8 cellular contexts compared by ENCODE assay signal in genomic region chr13:107373551-107373950, GRCh38.
A peak's percentile ranks its signal among the peaks of the same experiment; 100 is the strongest.
DNase-seq lines count a peak whose midpoint lies in the region; ATAC-seq and TF ChIP-seq lines count a peak whose summit lies in the region.

No MANE protein-coding gene starts in this region.

- ATAC-seq in left colon (no peak), HG03432 (IDR thresholded peaks at IDR 0.05; ENCODE audit: unreplicated experiment) (no peak)

- peaks cover 3% of the 10 kb centered on the region for H3K79me2 ChIP-seq in osteoblast (ENCODE audit: insufficient read depth, low read length)

- peak overlapping the region; percentile 3 for H2AFZ ChIP-seq in osteoblast (ENCODE audit: low read length)

- H3K4me3 ChIP-seq in GM12864 (ENCODE audit: low read depth, low read length) (no peak overlapping the region), coronary artery (no peak overlapping the region), osteoblast (ENCODE audit: insufficient read depth, low read length) (no peak overlapping the region)
- no peak overlapping the region for H3K4me3 ChIP-seq in effector memory CD4-positive, alpha-beta T cell (ENCODE audit: insufficient read depth, low read depth, low read length, poor library complexity, severe bottlenecking)

- H3K27ac ChIP-seq in coronary artery: no peak overlapping the region
- no peak overlapping the region for H3K27ac ChIP-seq in osteoblast (ENCODE audit: low read depth, low read length)
- no peak overlapping the region for H3K27ac ChIP-seq in effector memory CD4-positive, alpha-beta T cell (ENCODE audit: insufficient read depth, low read length, poor library complexity, severe bottlenecking)

- DNase-seq in GM12864 (ENCODE audit: low read depth) (no peak), NCI-H2227 (lab: John Stamatoyannopoulos, UW; ENCODE audit: unreplicated experiment) (peak; percentile 22), coronary artery (ENCODE audit: low spot score) (no peak), osteoblast (ENCODE audit: insufficient read length, low spot score, missing footprints) (peak; percentile 78), left colon (no peak), posterior vena cava (ENCODE audit: low spot score) (no peak)
- DNase-seq in effector memory CD4-positive, alpha-beta T cell: no peak

- intact Hi-C loops in left colon (cut with DNase I, micrococcal nuclease) (no loop called here), posterior vena cava (cut with DNase I) (no loop called here)

- H4K20me1 ChIP-seq in osteoblast (ENCODE audit: insufficient read depth, low read length): no peaks in the 10 kb centered on the region

- no peaks in the 10 kb centered on the region for H3K27me3 ChIP-seq in osteoblast (ENCODE audit: insufficient read depth, low read length)
- H3K27me3 ChIP-seq in effector memory CD4-positive, alpha-beta T cell (replicated peaks; ENCODE audit: control insufficient read depth, insufficient read depth, low read length, poor library complexity, severe bottlenecking): no peaks in the 10 kb centered on the region

- no peaks in the 10 kb centered on the region for H3K9me3 ChIP-seq in osteoblast (ENCODE audit: low read depth, low read length)
- no peaks in the 10 kb centered on the region for H3K9me3 ChIP-seq in effector memory CD4-positive, alpha-beta T cell (ENCODE audit: control insufficient read depth, low read length)

- peak overlapping the region; percentile 34 for H3K4me2 ChIP-seq in osteoblast (ENCODE audit: insufficient read depth, low read length)

- peak; percentile 31 for TF ChIP-seq CTCF in GM12864 (IDR thresholded peaks at IDR 0.05; ENCODE audit: low read depth, low read length, missing control alignments)
- TF ChIP-seq CTCF in coronary artery (IDR thresholded peaks at IDR 0.05): peak; percentile 43
- peak; percentile 85 for TF ChIP-seq CTCF in osteoblast (IDR thresholded peaks at IDR 0.05; ENCODE audit: extremely low read depth, low read depth, low read length)

- H3K4me1 ChIP-seq in osteoblast (ENCODE audit: insufficient read depth, low read length): peaks cover 25% of the 10 kb centered on the region
- H3K4me1 ChIP-seq in effector memory CD4-positive, alpha-beta T cell (ENCODE audit: control insufficient read depth, insufficient read depth, low read length, poor library complexity, severe bottlenecking): no peaks in the 10 kb centered on the region

- no peaks in the 10 kb centered on the region for H3K36me3 ChIP-seq in osteoblast (ENCODE audit: insufficient read depth, low read length)
- H3K36me3 ChIP-seq in effector memory CD4-positive, alpha-beta T cell (ENCODE audit: control insufficient read depth, insufficient read depth, low read length): no peaks in the 10 kb centered on the region

Comparison
In these comparisons a context has a peak if more than half of its experiments do, and no peak if none do; other contexts are left out.
1. DNase-seq: peak in NCI-H2227 (single experiment) and osteoblast (single experiment); none in GM12864 (single experiment), coronary artery (single experiment), left colon (0 of 2), effector memory CD4-positive, alpha-beta T cell (0 of 3) and posterior vena cava (single experiment).
2. CTCF ChIP-seq: peak in every context shown above with its lines; median percentile 85 in osteoblast; 43 in coronary artery; 31 in GM12864.